Comparison of ENCODE assay signal across 9 cellular contexts in the genomic region with DNA sequence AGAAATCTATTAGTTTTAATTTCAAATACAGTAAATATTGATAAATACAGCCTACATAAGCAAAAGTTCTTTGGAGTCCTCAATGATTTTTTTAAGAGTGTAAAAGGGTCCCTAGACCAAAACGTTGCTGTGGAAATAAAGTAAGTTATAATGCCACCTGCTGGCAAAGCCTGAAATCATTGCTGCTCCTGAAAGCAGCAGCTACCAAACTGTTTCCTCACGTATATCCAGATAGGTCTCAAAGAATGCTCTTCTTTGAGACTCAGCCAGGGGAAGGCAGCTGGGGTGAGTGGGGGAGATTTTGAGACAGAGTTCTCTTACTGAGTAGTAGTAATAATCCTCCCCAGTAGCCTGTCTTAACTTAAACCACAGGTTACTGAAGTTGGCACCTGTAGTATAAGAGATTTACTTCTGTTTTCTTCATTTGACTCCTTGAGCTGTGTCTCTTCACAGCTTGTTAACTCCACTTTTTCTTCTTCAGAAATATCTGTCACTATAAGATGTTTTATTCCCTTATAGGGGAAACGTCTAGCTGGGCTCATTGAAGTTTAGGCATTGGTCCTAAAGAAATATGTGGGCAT.
A peak's percentile ranks its signal among the peaks of the same experiment; 100 is the strongest.
DNase-seq lines count a peak whose midpoint lies in the region; ATAC-seq and TF ChIP-seq lines count a peak whose summit lies in the region.
"Had no signal": no experiment of that assay in that cellular context is flagged by ENCODE, and none has a peak within 500 bp of the region (broad histone marks: within the 10 kb centered on the region; RNA-seq: fewer than 3 reads in every experiment).

No MANE protein-coding gene starts in this region.

- TF ChIP-seq POLR2A in prostate gland (IDR thresholded peaks at IDR 0.05) = no peak

- H3K4me3 Mint-ChIP-seq in CD4-positive, alpha-beta T cell = no peak overlapping the region
- H3K4me3 Mint-ChIP-seq: activated B cell treated with CpG ODN at 0.5 μM for 24 hours had no signal

- no peaks in the 10 kb centered on the region for H3K4me1 ChIP-seq in prostate gland (replicated peaks)

- no peak for ATAC-seq in CD4-positive, alpha-beta T cell (ENCODE audit: poor library complexity)
- ATAC-seq in GM18861 (IDR thresholded peaks at IDR 0.05; ENCODE audit: unreplicated experiment) = peak; percentile 43
- ATAC-seq in GM21447 (IDR thresholded peaks at IDR 0.05; ENCODE audit: unreplicated experiment) = no peak
- no peak for ATAC-seq in HG03439 (IDR thresholded peaks at IDR 0.05; ENCODE audit: unreplicated experiment)

- intact Hi-C loops in CD4-positive, alpha-beta T cell (cut with DNase I, micrococcal nuclease) = loop anchor here in 1 of 2 experiments (1.0 kb wide), 1 partner anchor 421 kb away; no protein-coding TSS in a partner anchor
- intact Hi-C loops in prostate gland (cut with DNase I) = loop anchor here (10.0 kb wide), 1 partner anchor 80 kb away; the partner anchor contains the start of gene BTBD10

- H3K36me3 ChIP-seq in prostate gland = no peaks in the 10 kb centered on the region

- no peaks in the 10 kb centered on the region for H3K27me3 ChIP-seq in CD4-positive, alpha-beta T cell (ENCODE audit: control insufficient read depth, insufficient read depth, low read length)
- H3K27me3 ChIP-seq in prostate gland (replicated peaks; ENCODE audit: insufficient read depth) = no peaks in the 10 kb centered on the region

- H3K4me1 Mint-ChIP-seq in CD4-positive, alpha-beta T cell (ENCODE audit: low read depth) = no peaks in the 10 kb centered on the region
- H3K4me1 Mint-ChIP-seq: activated B cell treated with CpG ODN at 0.5 μM for 24 hours had no signal

- H3K36me3 Mint-ChIP-seq in CD4-positive, alpha-beta T cell (ENCODE audit: low read depth) = peaks cover 96% of the 10 kb centered on the region

- 5% methylated on average over 3 of the region's 3 CpGs for WGBS in prostate gland

- H3K4me3 ChIP-seq in WI38 (ENCODE audit: low read depth, low read length) (no peak overlapping the region), fibroblast of the aortic adventitia (ENCODE audit: low read depth, low read length) (no peak overlapping the region), prostate gland (no peak overlapping the region)

- peak overlapping the region; percentile 19 for H3K27ac Mint-ChIP-seq in CD4-positive, alpha-beta T cell
- H3K27ac Mint-ChIP-seq: activated B cell treated with CpG ODN at 0.5 μM for 24 hours had no signal

- H3K9me3 ChIP-seq in CD4-positive, alpha-beta T cell (ENCODE audit: control insufficient read depth, low read length) = no peaks in the 10 kb centered on the region
- H3K9me3 ChIP-seq in prostate gland = no peaks in the 10 kb centered on the region

- POLR2A ChIA-PET in CD4-positive, alpha-beta T cell (lab: Charles Lee) = no interaction called here

- TF ChIP-seq CTCF in CD4-positive, alpha-beta T cell (IDR thresholded peaks at IDR 0.05) = peak; percentile 74
- TF ChIP-seq CTCF in WI38 (IDR thresholded peaks at IDR 0.05; ENCODE audit: low read depth, low read length) (peak; percentile 54), fibroblast of the aortic adventitia (IDR thresholded peaks at IDR 0.05; ENCODE audit: insufficient read depth, low read length) (peak; percentile 72), prostate gland (IDR thresholded peaks at IDR 0.05) (peak in 3 of 4 experiments; percentile 26 to 52 (median 44))

- CTCF ChIA-PET in CD4-positive, alpha-beta T cell (lab: Charles Lee) = no interaction called here

- H3K27me3 Mint-ChIP-seq in CD4-positive, alpha-beta T cell = no peaks in the 10 kb centered on the region
- H3K27me3 Mint-ChIP-seq: activated B cell treated with CpG ODN at 0.5 μM for 24 hours had no signal

- no peak overlapping the region for H3K27ac ChIP-seq in CD4-positive, alpha-beta T cell (ENCODE audit: low read depth, low read length)
- no peak overlapping the region for H3K27ac ChIP-seq in prostate gland

- DNase-seq in CD4-positive, alpha-beta T cell = peak in 2 of 10 experiments; percentile 7 to 13
- DNase-seq in NCI-H1092 treated with DMSO at 0.1 percent for 48 hours (lab: John Stamatoyannopoulos, UW) = peak; percentile 25
- peak; percentile 65 for DNase-seq in fibroblast of the aortic adventitia (ENCODE audit: low read depth)
- no peak for DNase-seq in prostate gland (ENCODE audit: low spot score)
- DNase-seq: activated B cell treated with CpG ODN at 0.5 μM for 24 hours had no signal

- no peaks in the 10 kb centered on the region for H3K9me3 Mint-ChIP-seq in CD4-positive, alpha-beta T cell
- H3K9me3 Mint-ChIP-seq: activated B cell treated with CpG ODN at 0.5 μM for 24 hours had no signal
